9 cellular contexts compared by ENCODE assay signal in genomic region chr11:62677709-62678108, GRCh38. TPM values are rescaled to one million over a fixed set of nuclear protein-coding genes. Genes with fewer than 3 reads are reported as not detected.
A peak's percentile ranks its signal among the peaks of the same experiment; 100 is the strongest.
DNase-seq lines count a peak whose midpoint lies in the region; ATAC-seq and TF ChIP-seq lines count a peak whose summit lies in the region.
"Had no signal": no experiment of that assay in that cellular context is flagged by ENCODE, and none has a peak within 500 bp of the region (broad histone marks: within the 10 kb centered on the region; RNA-seq: fewer than 3 reads in every experiment).

No MANE protein-coding gene starts in this region.

- no peak for ATAC-seq in activated T-cell treated with anti-CD3 and anti-CD28 coated beads, Interleukin-2, amount 50 U/mL, for 72 hours (replicated peaks in 1 of 2)
- no peak for ATAC-seq in stimulated activated naive B cell treated with anti-CD40 and anti-IgM and Interleukin-4, amounts not matched to agents 10 μg/mL and 1 μg/mL and 100 μg/mL, for 72 hours (replicated peaks)
- ATAC-seq in HG02970 (IDR thresholded peaks at IDR 0.05; ENCODE audit: low FRiP score, unreplicated experiment), result no peak
- no peak for ATAC-seq in HG03432 (IDR thresholded peaks at IDR 0.05; ENCODE audit: unreplicated experiment)

- no peaks in the 10 kb centered on the region for H3K9me3 ChIP-seq in tibial nerve

- H3K36me3 ChIP-seq in tibial nerve, result peaks cover 0 to 48% (median 0%) of the 10 kb centered on the region in 3 donors

- H3K27ac Mint-ChIP-seq in activated T-cell treated with anti-CD3 and anti-CD28 coated beads, Interleukin-2, amount 50 U/mL, for 72 hours, result peak overlapping the region; percentile 76
- peak overlapping the region; percentile 78 for H3K27ac Mint-ChIP-seq in activated CD4-positive, alpha-beta memory T cell treated with anti-CD3 and anti-CD28 coated beads, Interleukin-2, amount 10 ng/mL, durations not matched to agents 7 days and 5 days
- peak overlapping the region; percentile 93 for H3K27ac Mint-ChIP-seq in glutamatergic neuron (ENCODE audit: unreplicated experiment)
- peak overlapping the region; percentile 98 for H3K27ac Mint-ChIP-seq in stimulated activated naive B cell treated with anti-CD40 and anti-IgM and Interleukin-4, amounts not matched to agents 10 μg/mL and 1 μg/mL and 100 μg/mL, for 72 hours

- H3K4me1 ChIP-seq in tibial nerve, result peaks cover 0 to 66% (median 22%) of the 10 kb centered on the region in 4 donors

- H3K9me3 Mint-ChIP-seq in activated T-cell treated with anti-CD3 and anti-CD28 coated beads, Interleukin-2, amount 50 U/mL, for 72 hours, result no peaks in the 10 kb centered on the region
- H3K9me3 Mint-ChIP-seq in activated CD4-positive, alpha-beta memory T cell treated with anti-CD3 and anti-CD28 coated beads, Interleukin-2, amount 10 ng/mL, durations not matched to agents 7 days and 5 days, result no peaks in the 10 kb centered on the region
- H3K9me3 Mint-ChIP-seq in glutamatergic neuron (ENCODE audit: unreplicated experiment), result peaks cover 6% of the 10 kb centered on the region
- no peaks in the 10 kb centered on the region for H3K9me3 Mint-ChIP-seq in stimulated activated naive B cell treated with anti-CD40 and anti-IgM and Interleukin-4, amounts not matched to agents 10 μg/mL and 1 μg/mL and 100 μg/mL, for 72 hours

- CTCF ChIA-PET in activated CD4-positive, alpha-beta memory T cell treated with anti-CD3 and anti-CD28 coated beads, Interleukin-2, amount 10 ng/mL, durations not matched to agents 7 days and 5 days (lab: Charles Lee), result interaction anchor here (0.8 to 1.7 kb wide), 4 partner anchors 13 to 86 kb away, joined by 3 to 7 read pairs (median 4); partner anchors contain the start of genes C11orf98, CSKMT, EML3 and TUT1

- TF ChIP-seq POLR2A in tibial nerve (IDR thresholded peaks at IDR 0.05), result no peak

- H3K27ac ChIP-seq in tibial nerve, result peak overlapping the region in 1 of 4 donors; percentile 91

- H3K4me3 ChIP-seq in tibial nerve, result peak overlapping the region in 2 of 4 donors; percentile 91 to 95

- H3K4me3 Mint-ChIP-seq in activated T-cell treated with anti-CD3 and anti-CD28 coated beads, Interleukin-2, amount 50 U/mL, for 72 hours, result peak overlapping the region; percentile 76 to 80
- peak overlapping the region; percentile 88 for H3K4me3 Mint-ChIP-seq in activated CD4-positive, alpha-beta memory T cell treated with anti-CD3 and anti-CD28 coated beads, Interleukin-2, amount 10 ng/mL, durations not matched to agents 7 days and 5 days
- H3K4me3 Mint-ChIP-seq in glutamatergic neuron (ENCODE audit: unreplicated experiment), result peak overlapping the region; percentile 93
- peak overlapping the region; percentile 90 to 96 for H3K4me3 Mint-ChIP-seq in stimulated activated naive B cell treated with anti-CD40 and anti-IgM and Interleukin-4, amounts not matched to agents 10 μg/mL and 1 μg/mL and 100 μg/mL, for 72 hours

- WGBS in tibial nerve, 2 donors, result 75 to 81% methylated on average over 15 of the region's 15 CpGs

- TF ChIP-seq CTCF in glutamatergic neuron (IDR thresholded peaks at IDR 0.05; ENCODE audit: partially characterized antibody, unreplicated experiment), result no peak
- TF ChIP-seq CTCF in tibial nerve (IDR thresholded peaks at IDR 0.05), result no peak

- peaks cover 7 to 18% of the 10 kb centered on the region in 2 donors for H3K36me3 Mint-ChIP-seq in activated T-cell treated with anti-CD3 and anti-CD28 coated beads, Interleukin-2, amount 50 U/mL, for 72 hours (ENCODE audit: insufficient read depth in 2 of 2)
- peaks cover 37% of the 10 kb centered on the region for H3K36me3 Mint-ChIP-seq in activated CD4-positive, alpha-beta memory T cell treated with anti-CD3 and anti-CD28 coated beads, Interleukin-2, amount 10 ng/mL, durations not matched to agents 7 days and 5 days (ENCODE audit: low read depth)
- H3K36me3 Mint-ChIP-seq in glutamatergic neuron (ENCODE audit: unreplicated experiment), result peaks cover 6% of the 10 kb centered on the region
- peaks cover 25 to 34% of the 10 kb centered on the region in 2 donors for H3K36me3 Mint-ChIP-seq in stimulated activated naive B cell treated with anti-CD40 and anti-IgM and Interleukin-4, amounts not matched to agents 10 μg/mL and 1 μg/mL and 100 μg/mL, for 72 hours

- no peaks in the 10 kb centered on the region for H3K27me3 Mint-ChIP-seq in activated T-cell treated with anti-CD3 and anti-CD28 coated beads, Interleukin-2, amount 50 U/mL, for 72 hours (ENCODE audit: low read depth)
- H3K27me3 Mint-ChIP-seq in activated CD4-positive, alpha-beta memory T cell treated with anti-CD3 and anti-CD28 coated beads, Interleukin-2, amount 10 ng/mL, durations not matched to agents 7 days and 5 days, result no peaks in the 10 kb centered on the region
- peaks cover 2% of the 10 kb centered on the region for H3K27me3 Mint-ChIP-seq in glutamatergic neuron (ENCODE audit: unreplicated experiment)
- H3K27me3 Mint-ChIP-seq in stimulated activated naive B cell treated with anti-CD40 and anti-IgM and Interleukin-4, amounts not matched to agents 10 μg/mL and 1 μg/mL and 100 μg/mL, for 72 hours, result no peaks in the 10 kb centered on the region

- peaks cover 58% of the 10 kb centered on the region for H3K4me1 Mint-ChIP-seq in activated T-cell treated with anti-CD3 and anti-CD28 coated beads, Interleukin-2, amount 50 U/mL, for 72 hours (ENCODE audit: low read depth)
- H3K4me1 Mint-ChIP-seq in activated CD4-positive, alpha-beta memory T cell treated with anti-CD3 and anti-CD28 coated beads, Interleukin-2, amount 10 ng/mL, durations not matched to agents 7 days and 5 days, result peaks cover 51% of the 10 kb centered on the region
- peaks cover 20% of the 10 kb centered on the region for H3K4me1 Mint-ChIP-seq in glutamatergic neuron (ENCODE audit: low read depth, unreplicated experiment)
- H3K4me1 Mint-ChIP-seq in stimulated activated naive B cell treated with anti-CD40 and anti-IgM and Interleukin-4, amounts not matched to agents 10 μg/mL and 1 μg/mL and 100 μg/mL, for 72 hours, result peaks cover 28 to 46% of the 10 kb centered on the region in 2 donors

- TF ChIP-seq EP300 in tibial nerve (IDR thresholded peaks at IDR 0.05), result no peak

- POLR2A ChIA-PET in activated CD4-positive, alpha-beta memory T cell treated with anti-CD3 and anti-CD28 coated beads, Interleukin-2, amount 10 ng/mL, durations not matched to agents 7 days and 5 days (lab: Charles Lee), result interaction anchor here (1.0 to 6.6 kb wide), 6 partner anchors 8 to 179 kb away, joined by 3 to 105 read pairs (median 6); partner anchors contain the start of genes C11orf98, CSKMT, EEF1G and TUT1

- no peak for DNase-seq in activated T-cell treated with anti-CD3 and anti-CD28 coated beads, Interleukin-2, amount 50 U/mL, for 72 hours
- no peak for DNase-seq in activated T-cell treated with anti-CD3 and anti-CD28 coated beads, Interleukin-2, amount 50 U/mL, for 1 hour
- no peak for DNase-seq in activated CD4-positive, alpha-beta memory T cell treated with anti-CD3 and anti-CD28 coated beads, Interleukin-2, amount 10 ng/mL, durations not matched to agents 7 days and 5 days
- DNase-seq in glutamatergic neuron (no peak), tibial nerve (ENCODE audit: low spot score in 2 of 2) (no peak)
- no peak for DNase-seq in stimulated activated naive B cell treated with anti-CD40 and anti-IgM and Interleukin-4, amounts not matched to agents 10 μg/mL and 1 μg/mL and 100 μg/mL, for 72 hours
- DNase-seq: activated CD8-positive, alpha-beta memory T cell treated with anti-CD3 and anti-CD28 coated beads for 24 hours had no signal

- no peaks in the 10 kb centered on the region for H3K27me3 ChIP-seq in tibial nerve

RNA-seq across cellular contexts. Expression of gene UBXN1, which starts 1.2 kb away (rescaled TPM):
- total RNA-seq in activated T-cell treated with anti-CD3 and anti-CD28 coated beads, Interleukin-2, amount 50 U/mL, for 72 hours, result 100 to 1,000 TPM; 154 to 163 TPM
- total RNA-seq in activated CD4-positive, alpha-beta memory T cell treated with anti-CD3 and anti-CD28 coated beads, Interleukin-2, amount 10 ng/mL, durations not matched to agents 7 days and 5 days, result 100 to 1,000 TPM; 135 to 139 TPM
- total RNA-seq in glutamatergic neuron (ENCODE audit: unreplicated experiment) (146 TPM), tibial nerve (100 to 1,000 TPM; 140 to 205 (median 162) TPM)

RNA-seq across cellular contexts. Expression of gene LBHD1, which starts 5.6 kb away (rescaled TPM):
- total RNA-seq in activated T-cell treated with anti-CD3 and anti-CD28 coated beads, Interleukin-2, amount 50 U/mL, for 72 hours, result 10 to 100 TPM in 1 of 2 donors, 1 to 10 TPM in 1; 9.9 to 13.0 TPM
- total RNA-seq in activated CD4-positive, alpha-beta memory T cell treated with anti-CD3 and anti-CD28 coated beads, Interleukin-2, amount 10 ng/mL, durations not matched to agents 7 days and 5 days, result 10 to 100 TPM; 17.2 to 18.3 TPM
- total RNA-seq in glutamatergic neuron (ENCODE audit: unreplicated experiment) (4.6 TPM), tibial nerve (10 to 100 TPM in 1 of 4 donors, 1 to 10 TPM in 3; 3.9 to 11.1 (median 5.4) TPM)

RNA-seq across cellular contexts. Expression of gene UQCC3, which starts 6.2 kb away (rescaled TPM):
- 1 to 10 TPM; 5.6 to 7.1 TPM for total RNA-seq in activated T-cell treated with anti-CD3 and anti-CD28 coated beads, Interleukin-2, amount 50 U/mL, for 72 hours
- total RNA-seq in activated CD4-positive, alpha-beta memory T cell treated with anti-CD3 and anti-CD28 coated beads, Interleukin-2, amount 10 ng/mL, durations not matched to agents 7 days and 5 days, result 1 to 10 TPM; 7.9 to 8.2 TPM
- total RNA-seq in glutamatergic neuron (ENCODE audit: unreplicated experiment), result 5.7 TPM
- 10 to 100 TPM in 3 of 4 donors, 1 to 10 TPM in 1; 7.6 to 22.2 (median 14.6) TPM for total RNA-seq in tibial nerve

RNA-seq across cellular contexts. Expression of gene LRRN4CL, which starts 11.6 kb away (rescaled TPM):
- under 1 TPM; 0.12 to 0.38 TPM for total RNA-seq in activated T-cell treated with anti-CD3 and anti-CD28 coated beads, Interleukin-2, amount 50 U/mL, for 72 hours
- under 1 TPM; 0.18 to 0.20 TPM for total RNA-seq in activated CD4-positive, alpha-beta memory T cell treated with anti-CD3 and anti-CD28 coated beads, Interleukin-2, amount 10 ng/mL, durations not matched to agents 7 days and 5 days
- 1.8 TPM for total RNA-seq in glutamatergic neuron (ENCODE audit: unreplicated experiment)
- total RNA-seq in tibial nerve, result 10 to 100 TPM; 44.6 to 64.8 (median 48.4) TPM

RNA-seq across cellular contexts. Expression of gene CSKMT, which starts 12.6 kb away (rescaled TPM):
- 10 to 100 TPM; 35.2 to 46.0 TPM for total RNA-seq in activated T-cell treated with anti-CD3 and anti-CD28 coated beads, Interleukin-2, amount 50 U/mL, for 72 hours
- 10 to 100 TPM; 16.6 to 18.3 TPM for total RNA-seq in activated CD4-positive, alpha-beta memory T cell treated with anti-CD3 and anti-CD28 coated beads, Interleukin-2, amount 10 ng/mL, durations not matched to agents 7 days and 5 days
- total RNA-seq in glutamatergic neuron (ENCODE audit: unreplicated experiment) (15.7 TPM), tibial nerve (10 to 100 TPM in 1 of 4 donors, 1 to 10 TPM in 3; 2.6 to 17.0 (median 5.7) TPM)
